ENCODE assay signal across 8 cellular contexts in the genomic region with DNA sequence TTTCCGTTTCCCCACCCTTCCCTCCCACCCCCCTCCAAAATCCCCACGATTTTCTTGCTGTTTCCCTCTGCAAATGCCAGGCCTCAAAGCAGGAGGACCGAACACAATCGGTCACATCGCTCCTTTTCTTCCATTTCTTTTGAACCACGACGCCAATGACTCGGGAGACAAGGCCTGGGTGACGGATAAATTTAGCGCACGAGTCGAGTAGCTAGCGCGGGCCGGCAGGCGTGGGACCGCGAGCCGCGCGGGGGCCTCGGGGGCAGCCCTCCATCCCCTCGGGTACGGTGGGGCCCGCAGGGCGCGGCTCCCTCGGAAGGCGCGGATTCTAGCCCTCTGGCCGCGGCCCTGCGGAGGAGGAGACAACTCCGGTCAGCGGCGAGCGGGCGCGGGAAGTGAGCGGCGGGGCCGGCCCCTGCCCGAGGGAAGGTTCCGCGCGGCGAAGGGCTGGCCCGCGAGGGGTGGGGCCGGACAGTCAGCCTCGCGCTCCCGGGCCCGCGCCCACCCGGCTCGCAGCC. TPM values are rescaled to one million over a fixed set of nuclear protein-coding genes. Genes with fewer than 3 reads are reported as not detected.
DNase-seq lines count a peak whose midpoint lies in the region; ATAC-seq, FAIRE-seq and TF ChIP-seq lines count a peak whose summit lies in the region.

No MANE protein-coding gene starts in this region.

- no peak for FAIRE-seq in HTR-8/SVneo (lab: Jason Lieb, UNC)

- H3K27ac ChIP-seq in cardiac muscle cell = peak overlapping the region; percentile 97
- H3K27ac ChIP-seq in parathyroid adenoma = peak overlapping the region; percentile 85

- H3K36me3 Mint-ChIP-seq in activated T-cell treated with anti-CD3 and anti-CD28 coated beads, Interleukin-2, amount 50 U/mL, for 72 hours (ENCODE audit: insufficient read depth in 2 of 2) = peaks cover 9 to 26% of the 10 kb centered on the region in 2 donors

- H2AFZ ChIP-seq in parathyroid adenoma = peak overlapping the region; percentile 92

- H3K4me1 Mint-ChIP-seq in activated T-cell treated with anti-CD3 and anti-CD28 coated beads, Interleukin-2, amount 50 U/mL, for 72 hours (ENCODE audit: low read depth) = peaks cover 60% of the 10 kb centered on the region

- TF ChIP-seq CTCF in cardiac muscle cell (IDR thresholded peaks at IDR 0.05; ENCODE audit: low read depth, low read length) = no peak
- TF ChIP-seq CTCF in parathyroid adenoma (IDR thresholded peaks at IDR 0.05) = no peak

- peaks cover 8% of the 10 kb centered on the region for H3K79me2 ChIP-seq in parathyroid adenoma

- no peaks in the 10 kb centered on the region for H3K27me3 Mint-ChIP-seq in activated T-cell treated with anti-CD3 and anti-CD28 coated beads, Interleukin-2, amount 50 U/mL, for 72 hours (ENCODE audit: low read depth)

- peak overlapping the region; percentile 86 to 88 for H3K4me3 Mint-ChIP-seq in activated T-cell treated with anti-CD3 and anti-CD28 coated beads, Interleukin-2, amount 50 U/mL, for 72 hours

- H3K4me1 ChIP-seq in cardiac muscle cell (ENCODE audit: low read depth) (peaks cover 26% of the 10 kb centered on the region), parathyroid adenoma (peaks cover 18% of the 10 kb centered on the region)

- H3K4me3 ChIP-seq in cardiac muscle cell = peak overlapping the region; percentile 75
- peak overlapping the region; percentile 87 for H3K4me3 ChIP-seq in parathyroid adenoma (ENCODE audit: low read depth, low read length)

- H3K4me2 ChIP-seq in parathyroid adenoma (ENCODE audit: low read length) = peak overlapping the region; percentile 99

- peak overlapping the region; percentile 91 for H3K27ac Mint-ChIP-seq in activated T-cell treated with anti-CD3 and anti-CD28 coated beads, Interleukin-2, amount 50 U/mL, for 72 hours

- H3K9ac ChIP-seq in parathyroid adenoma = peak overlapping the region; percentile 46

- DNase-seq in NCI-H2196 (lab: John Stamatoyannopoulos, UW; ENCODE audit: unreplicated experiment) (peak; percentile 25), NCI-H2196 treated with DMSO at 0.1 percent for 48 hours (lab: John Stamatoyannopoulos, UW; ENCODE audit: unreplicated experiment) (no peak), cardiac muscle cell (ENCODE audit: low read depth in 1 of 2, low spot score in 1 of 2) (peak in 1 of 2 donors; percentile 78), HTR-8/SVneo (ENCODE audit: insufficient read length, low spot score) (no peak)
- DNase-seq in activated T-cell treated with anti-CD3 and anti-CD28 coated beads, Interleukin-2, amount 50 U/mL, for 72 hours = peak in 1 of 2 donors; percentile 75

- no peaks in the 10 kb centered on the region for H3K27me3 ChIP-seq in cardiac muscle cell
- no peaks in the 10 kb centered on the region for H3K27me3 ChIP-seq in parathyroid adenoma (ENCODE audit: control insufficient read depth, insufficient read depth, low read length)

- H3K9me3 Mint-ChIP-seq in activated T-cell treated with anti-CD3 and anti-CD28 coated beads, Interleukin-2, amount 50 U/mL, for 72 hours = no peaks in the 10 kb centered on the region

- no peaks in the 10 kb centered on the region for H3K36me3 ChIP-seq in cardiac muscle cell
- H3K36me3 ChIP-seq in parathyroid adenoma (ENCODE audit: control insufficient read depth, insufficient read depth, low read length) = no peaks in the 10 kb centered on the region

- H3K9me3 ChIP-seq in cardiac muscle cell (ENCODE audit: low read depth) = no peaks in the 10 kb centered on the region
- H3K9me3 ChIP-seq in parathyroid adenoma (ENCODE audit: control insufficient read depth, low read length) = no peaks in the 10 kb centered on the region

- peak; percentile 8 for ATAC-seq in HG03469 (IDR thresholded peaks at IDR 0.05; ENCODE audit: unreplicated experiment)
- peak; percentile 32 to 37 for ATAC-seq in activated T-cell treated with anti-CD3 and anti-CD28 coated beads, Interleukin-2, amount 50 U/mL, for 72 hours (replicated peaks in 1 of 2)
- ATAC-seq in GM21528 (IDR thresholded peaks at IDR 0.05; ENCODE audit: low FRiP score, unreplicated experiment) = no peak

RNA-seq across cellular contexts. Expression of a gene that starts 0.4 kb away (rescaled TPM):
- 100 to 1,000 TPM; 144 to 161 TPM for total RNA-seq in activated T-cell treated with anti-CD3 and anti-CD28 coated beads, Interleukin-2, amount 50 U/mL, for 72 hours
- total RNA-seq in cardiac muscle cell = 37.0 and 41.0 TPM in 2 replicates
- polyA plus RNA-seq in cardiac muscle cell = 3.1 and 4.4 TPM in 2 replicates

RNA-seq across cellular contexts. Expression of a gene that starts 5.4 kb away (rescaled TPM):
- total RNA-seq in activated T-cell treated with anti-CD3 and anti-CD28 coated beads, Interleukin-2, amount 50 U/mL, for 72 hours = 100 to 1,000 TPM in 1 of 2 donors, 10 to 100 TPM in 1; 96.8 to 127 TPM
- total RNA-seq in cardiac muscle cell = 72.6 and 92.2 TPM in 2 replicates
- polyA plus RNA-seq in cardiac muscle cell = 49.8 and 65.3 TPM in 2 replicates

RNA-seq across cellular contexts. Expression of a gene that starts 18.6 kb away (rescaled TPM):
- total RNA-seq in activated T-cell treated with anti-CD3 and anti-CD28 coated beads, Interleukin-2, amount 50 U/mL, for 72 hours = 10 to 100 TPM; 65.4 to 67.1 TPM
- total RNA-seq in cardiac muscle cell = 46.2 and 52.6 TPM in 2 replicates
- polyA plus RNA-seq in cardiac muscle cell = 123 and 151 TPM in 2 replicates

RNA-seq across cellular contexts. Expression of a gene that starts 43.9 kb away (rescaled TPM):
- total RNA-seq in activated T-cell treated with anti-CD3 and anti-CD28 coated beads, Interleukin-2, amount 50 U/mL, for 72 hours = 10 to 100 TPM; 22.2 to 26.2 TPM
- total RNA-seq in cardiac muscle cell = 24.9 and 25.9 TPM in 2 replicates
- polyA plus RNA-seq in cardiac muscle cell = 68.4 and 84.6 TPM in 2 replicates

RNA-seq across cellular contexts. Expression of a gene that starts 44.1 kb away (rescaled TPM):
- total RNA-seq in activated T-cell treated with anti-CD3 and anti-CD28 coated beads, Interleukin-2, amount 50 U/mL, for 72 hours = under 1 TPM; 0.28 to 0.34 TPM
- 4.5 and 5.7 TPM in 2 replicates for total RNA-seq in cardiac muscle cell
- 2.9 and 7.4 TPM in 2 replicates for polyA plus RNA-seq in cardiac muscle cell
